Comparison of ENCODE assay signal across 9 cellular contexts in genomic region chrX:34300871-34301270, GRCh38.
A peak's percentile ranks its signal among the peaks of the same experiment; 100 is the strongest.
DNase-seq lines count a peak whose midpoint lies in the region; ATAC-seq, FAIRE-seq and TF ChIP-seq lines count a peak whose summit lies in the region.
"Had no signal": no experiment of that assay in that cellular context is flagged by ENCODE, and none has a peak within 500 bp of the region (broad histone marks: within the 10 kb centered on the region; RNA-seq: fewer than 3 reads in every experiment).

No MANE protein-coding gene starts in this region.

- peak; percentile 32 for DNase-seq in BE2C
- no peak for DNase-seq in GM12891 (ENCODE audit: insufficient read length, low spot score)
- peak; percentile 11 for DNase-seq in NCI-H2171 treated with DMSO at 0.1 percent for 48 hours (lab: John Stamatoyannopoulos, UW)
- DNase-seq in cerebellar cortex (ENCODE audit: low spot score), result peak; percentile 14
- peak; percentile 39 for DNase-seq in mesenchymal stem cell
- DNase-seq in activated gamma-delta T cell (lab: John Stamatoyannopoulos, UW), result no peak
- no peak for DNase-seq in epidermal melanocyte (ENCODE audit: insufficient read length, low spot score)

- no peak overlapping the region for H3K9ac ChIP-seq in mesenchymal stem cell (ENCODE audit: low read length)

- TF ChIP-seq CTCF in BE2C (IDR thresholded peaks at IDR 0.05; ENCODE audit: low read depth, low read length), result peak; percentile 52

- no peak for ATAC-seq in HG03097 (IDR thresholded peaks at IDR 0.05; ENCODE audit: low FRiP score, unreplicated experiment)
- ATAC-seq: naive thymus-derived CD8-positive, alpha-beta T cell had no signal

- no peak overlapping the region for H4K8ac ChIP-seq in mesenchymal stem cell (ENCODE audit: low read length)

- no peak overlapping the region for H3K4me3 ChIP-seq in BE2C (ENCODE audit: low read depth, low read length)
- H3K4me3 ChIP-seq in mesenchymal stem cell (ENCODE audit: insufficient read depth in 1 of 2, low read depth in 1 of 2, low read length in 2 of 2), result no peak overlapping the region

- no peak overlapping the region for H3K14ac ChIP-seq in mesenchymal stem cell (ENCODE audit: low read length in 2 of 2)

- no peaks in the 10 kb centered on the region for H3K36me3 ChIP-seq in BE2C
- no peaks in the 10 kb centered on the region for H3K36me3 ChIP-seq in mesenchymal stem cell (ENCODE audit: control insufficient read depth in 1 of 2, insufficient read depth in 2 of 2, low read depth in 1 of 2, low read length in 2 of 2)

- no peak overlapping the region for H2BK15ac ChIP-seq in mesenchymal stem cell (ENCODE audit: low read depth, poor library complexity, severe bottlenecking)

- no peaks in the 10 kb centered on the region for H3K27me3 ChIP-seq in BE2C
- H3K27me3 ChIP-seq in mesenchymal stem cell (ENCODE audit: control insufficient read depth in 1 of 2, insufficient read depth in 1 of 2, low read length in 2 of 2), result peaks cover 0 to 4% of the 10 kb centered on the region in 2 experiments

- TF ChIP-seq POLR2A in GM12891 (IDR thresholded peaks at IDR 0.05; ENCODE audit: low read depth, low read length), result no peak

- no peaks in the 10 kb centered on the region for H3K79me1 ChIP-seq in mesenchymal stem cell (replicated peaks; ENCODE audit: low read length, poor library complexity, severe bottlenecking)

- no peak overlapping the region for H3K4ac ChIP-seq in mesenchymal stem cell (ENCODE audit: low read depth in 1 of 2, low read length in 2 of 2)

- H3K4me2 ChIP-seq in mesenchymal stem cell (ENCODE audit: low read length, poor library complexity, severe bottlenecking), result no peak overlapping the region

- WGBS in mesenchymal stem cell, result no CpG with 5 or more reads among the region's 1 CpG

- H2AFZ ChIP-seq in mesenchymal stem cell (ENCODE audit: low read depth, low read length), result no peak overlapping the region

- peak; percentile 89 for FAIRE-seq in GM12891 (lab: Jason Lieb, UNC)

- H3K9me3 ChIP-seq in BE2C, result no peaks in the 10 kb centered on the region
- H3K9me3 ChIP-seq in mesenchymal stem cell (ENCODE audit: control insufficient read depth, low read length), result no peaks in the 10 kb centered on the region

- no peak overlapping the region for H2BK12ac ChIP-seq in mesenchymal stem cell (ENCODE audit: low read length in 2 of 2)

- H3K4me1 ChIP-seq in BE2C, result no peaks in the 10 kb centered on the region
- no peaks in the 10 kb centered on the region for H3K4me1 ChIP-seq in mesenchymal stem cell (ENCODE audit: control insufficient read depth, insufficient read depth, low read depth, low read length)

- H3K23ac ChIP-seq in mesenchymal stem cell (ENCODE audit: low read length in 2 of 2), result no peak overlapping the region

- H2AK5ac ChIP-seq in mesenchymal stem cell (ENCODE audit: low read length, severe bottlenecking), result no peak overlapping the region

- H2BK120ac ChIP-seq in mesenchymal stem cell (ENCODE audit: low read depth, low read length), result no peak overlapping the region

- H4K91ac ChIP-seq in mesenchymal stem cell (ENCODE audit: low read length), result no peak overlapping the region

- no peak overlapping the region for H3K18ac ChIP-seq in mesenchymal stem cell (ENCODE audit: low read depth in 1 of 2, low read length in 2 of 2)

- H3K27ac ChIP-seq in mesenchymal stem cell (ENCODE audit: low read length, poor library complexity, severe bottlenecking), result no peak overlapping the region

- no peak overlapping the region for H2BK5ac ChIP-seq in mesenchymal stem cell (ENCODE audit: low read depth, low read length, poor library complexity, severe bottlenecking)

TF ChIP-seq in GM12891, 5 proteins besides CTCF, POLR2A, EP300 and RAD21:
- TF ChIP-seq POU2F2 (IDR thresholded peaks at IDR 0.05; ENCODE audit: low read depth, low read length), result no peak
- TF ChIP-seq PAX5 (IDR thresholded peaks at IDR 0.05; ENCODE audit: insufficient read depth, low read length, severe bottlenecking), result no peak
- TF ChIP-seq SPI1 (IDR thresholded peaks at IDR 0.05; ENCODE audit: low read depth, low read length), result no peak
- no peak for TF ChIP-seq TAF1 (IDR thresholded peaks at IDR 0.05; ENCODE audit: low read depth, low read length)
- no peak for TF ChIP-seq POLR2AphosphoS5 (IDR thresholded peaks at IDR 0.05; ENCODE audit: low read depth, low read length)

Comparison
In these comparisons a context has a peak if more than half of its experiments do, and no peak if none do; other contexts are left out.
1. DNase-seq: peak in BE2C (single experiment), NCI-H2171 treated with DMSO at 0.1 percent for 48 hours (single experiment), cerebellar cortex (single experiment) and mesenchymal stem cell (single experiment); none in GM12891 (single experiment), activated gamma-delta T cell (single experiment) and epidermal melanocyte (single experiment).